ENCODE assay signal across 14 cellular contexts in genomic region chr14:65349100-65349499, GRCh38.
"Had no signal": no experiment of that assay in that cellular context is flagged by ENCODE, and none has a peak within 500 bp of the region (broad histone marks: within the 10 kb centered on the region; RNA-seq: fewer than 3 reads in every experiment).

No MANE protein-coding gene starts in this region.

- H3K9me3 ChIP-seq: thoracic aorta had no signal

- H3K36me3 ChIP-seq: neural progenitor cell, thoracic aorta had no signal

- DNase-seq: activated CD4-positive, alpha-beta T cell treated with anti-CD3 and anti-CD28 coated beads for 36 hours; activated CD8-positive, alpha-beta memory T cell treated with anti-CD3 and anti-CD28 coated beads, Interleukin-2, amount 50 U/mL, for 4 hours; activated CD8-positive, alpha-beta T cell treated with anti-CD3 and anti-CD28 coated beads, Interleukin-2, amount 10 ng/mL, durations not matched to agents 7 days and 5 days; activated gamma-delta T cell treated with Interleukin-2 at 50 U/mL for 16 hours; activated T-cell treated with anti-CD3 and anti-CD28 coated beads, Interleukin-2, amount 50 U/mL, for 72 hours; anterior cingulate cortex; erythroblast; glutamatergic neuron; stimulated activated CD4-positive, alpha-beta T cell treated with anti-CD3 and anti-CD28 coated beads, Interleukin-12 subunit alpha, Interleukin-12 subunit beta, amount 100 ng/mL, for 4 hours; stimulated activated CD4-positive, alpha-beta T cell treated with anti-CD3 and anti-CD28 coated beads, Interleukin-2, amount 100 ng/mL, for 24 hours had no signal

- H3K27me3 ChIP-seq: neural progenitor cell had no signal

- ATAC-seq: activated CD4-positive, alpha-beta T cell treated with anti-CD3 and anti-CD28 coated beads for 36 hours; activated CD8-positive, alpha-beta T cell treated with anti-CD3 and anti-CD28 coated beads, Interleukin-2, amount 10 ng/mL, durations not matched to agents 7 days and 5 days; activated T-cell treated with anti-CD3 and anti-CD28 coated beads, Interleukin-2, amount 50 U/mL, for 72 hours; SK-N-SH treated with all-trans-retinoic acid at 6 μM for 48 hours had no signal

- H2AFZ ChIP-seq: neural progenitor cell had no signal

- H3K4me3 ChIP-seq: lung, neural progenitor cell, thoracic aorta had no signal

- H3K4me2 ChIP-seq: neural progenitor cell had no signal

- H3K27ac ChIP-seq: neural progenitor cell, thoracic aorta had no signal

- H3K9ac ChIP-seq: neural progenitor cell had no signal

- H3K4me1 ChIP-seq: neural progenitor cell had no signal
